Comparison of ENCODE assay signal across 16 cellular contexts in genomic region chr6:132357120-132357519, GRCh38. TPM values are rescaled to one million over a fixed set of nuclear protein-coding genes. Genes with fewer than 3 reads are reported as not detected.
A peak's percentile ranks its signal among the peaks of the same experiment; 100 is the strongest.
DNase-seq lines count a peak whose midpoint lies in the region; ATAC-seq and TF ChIP-seq lines count a peak whose summit lies in the region.
"Had no signal": no experiment of that assay in that cellular context is flagged by ENCODE, and none has a peak within 500 bp of the region (broad histone marks: within the 10 kb centered on the region; RNA-seq: fewer than 3 reads in every experiment).

No MANE protein-coding gene starts in this region.

- H3K4me3 Mint-ChIP-seq in activated naive CD8-positive, alpha-beta T cell treated with anti-CD3 and anti-CD28 coated beads, Interleukin-2, amount 50 U/mL, for 24 hours: no peak overlapping the region
- H3K4me3 Mint-ChIP-seq in activated naive CD8-positive, alpha-beta T cell treated with anti-CD3 and anti-CD28 coated beads for 36 hours: no peak overlapping the region
- H3K4me3 Mint-ChIP-seq in stimulated activated naive B cell treated with anti-CD40 and anti-IgM and Interleukin-4, amounts not matched to agents 10 μg/mL and 1 μg/mL and 100 μg/mL, for 72 hours: no peak overlapping the region
- H3K4me3 Mint-ChIP-seq in activated T-cell treated with anti-CD3 and anti-CD28 coated beads, Interleukin-2, amount 50 U/mL, for 4 hours: no peak overlapping the region

- H3K9me3 ChIP-seq in SK-N-MC (ENCODE audit: low read depth, low read length): no peaks in the 10 kb centered on the region
- H3K9me3 ChIP-seq: transverse colon had no signal

- H3K36me3 ChIP-seq in SK-N-MC (ENCODE audit: insufficient read depth, low read length): no peaks in the 10 kb centered on the region
- H3K36me3 ChIP-seq: transverse colon had no signal

- in situ Hi-C loops in GM13977 (cut with MboI; ENCODE audit: low pct_unique_long_range_greater_than_20kb, low sequenced_read_pairs, unreplicated experiment): no loop called here

- no peaks in the 10 kb centered on the region for H3K9me3 Mint-ChIP-seq in activated naive CD8-positive, alpha-beta T cell treated with anti-CD3 and anti-CD28 coated beads, Interleukin-2, amount 50 U/mL, for 24 hours
- peaks cover 5% of the 10 kb centered on the region for H3K9me3 Mint-ChIP-seq in activated naive CD8-positive, alpha-beta T cell treated with anti-CD3 and anti-CD28 coated beads for 36 hours
- H3K9me3 Mint-ChIP-seq in stimulated activated naive B cell treated with anti-CD40 and anti-IgM and Interleukin-4, amounts not matched to agents 10 μg/mL and 1 μg/mL and 100 μg/mL, for 72 hours: peaks cover 13 to 16% of the 10 kb centered on the region in 2 donors
- H3K9me3 Mint-ChIP-seq in activated T-cell treated with anti-CD3 and anti-CD28 coated beads, Interleukin-2, amount 50 U/mL, for 4 hours: no peaks in the 10 kb centered on the region

- H3K27ac Mint-ChIP-seq in activated naive CD8-positive, alpha-beta T cell treated with anti-CD3 and anti-CD28 coated beads, Interleukin-2, amount 50 U/mL, for 24 hours: peak overlapping the region; percentile 44
- no peak overlapping the region for H3K27ac Mint-ChIP-seq in activated naive CD8-positive, alpha-beta T cell treated with anti-CD3 and anti-CD28 coated beads for 36 hours
- peak overlapping the region; percentile 65 for H3K27ac Mint-ChIP-seq in stimulated activated naive B cell treated with anti-CD40 and anti-IgM and Interleukin-4, amounts not matched to agents 10 μg/mL and 1 μg/mL and 100 μg/mL, for 72 hours

- peaks cover 2% of the 10 kb centered on the region for H3K27me3 Mint-ChIP-seq in activated naive CD8-positive, alpha-beta T cell treated with anti-CD3 and anti-CD28 coated beads, Interleukin-2, amount 50 U/mL, for 24 hours
- H3K27me3 Mint-ChIP-seq in activated naive CD8-positive, alpha-beta T cell treated with anti-CD3 and anti-CD28 coated beads for 36 hours: peaks cover 15% of the 10 kb centered on the region
- H3K27me3 Mint-ChIP-seq in stimulated activated naive B cell treated with anti-CD40 and anti-IgM and Interleukin-4, amounts not matched to agents 10 μg/mL and 1 μg/mL and 100 μg/mL, for 72 hours: no peaks in the 10 kb centered on the region
- H3K27me3 Mint-ChIP-seq in activated T-cell treated with anti-CD3 and anti-CD28 coated beads, Interleukin-2, amount 50 U/mL, for 4 hours (ENCODE audit: low read depth): peaks cover 7% of the 10 kb centered on the region

- TF ChIP-seq CTCF in GM13977 (IDR thresholded peaks at IDR 0.05; ENCODE audit: extremely low read depth, insufficient read depth, missing control alignments): no peak

- H3K9ac ChIP-seq in SK-N-MC (ENCODE audit: insufficient read length): no peak overlapping the region
- H3K9ac ChIP-seq: KMS-11 had no signal

- DNase-seq in activated naive CD8-positive, alpha-beta T cell treated with anti-CD3 and anti-CD28 coated beads, Interleukin-2, amount 50 U/mL, for 24 hours: no peak
- no peak for DNase-seq in activated naive CD8-positive, alpha-beta T cell treated with anti-CD3 and anti-CD28 coated beads for 36 hours
- DNase-seq in SK-N-MC (ENCODE audit: low read depth, low spot score) (peak; percentile 26), fibroblast of peridontal ligament (ENCODE audit: extremely low read depth) (peak; percentile 53), KG1 (lab: John Stamatoyannopoulos, UW) (no peak), GM13977 (ENCODE audit: low spot score) (no peak)
- no peak for DNase-seq in stimulated activated naive B cell treated with anti-CD40 and anti-IgM and Interleukin-4, amounts not matched to agents 10 μg/mL and 1 μg/mL and 100 μg/mL, for 72 hours
- DNase-seq in activated T-cell treated with anti-CD3 and anti-CD28 coated beads, Interleukin-2, amount 50 U/mL, for 4 hours: no peak
- DNase-seq: anterior cingulate cortex; DMS79 treated with DMSO at 0.1 percent for 48 hours; effector CD4-positive, alpha-beta T cell; left ventricle myocardium superior; NCI-H2029; nucleus accumbens; transverse colon had no signal

- H3K4me3 ChIP-seq in SK-N-MC: no peak overlapping the region
- H3K4me3 ChIP-seq: transverse colon had no signal

- H3K36me3 Mint-ChIP-seq in activated naive CD8-positive, alpha-beta T cell treated with anti-CD3 and anti-CD28 coated beads, Interleukin-2, amount 50 U/mL, for 24 hours (ENCODE audit: low read depth): peaks cover 6% of the 10 kb centered on the region
- peaks cover 8% of the 10 kb centered on the region for H3K36me3 Mint-ChIP-seq in activated naive CD8-positive, alpha-beta T cell treated with anti-CD3 and anti-CD28 coated beads for 36 hours
- H3K36me3 Mint-ChIP-seq in stimulated activated naive B cell treated with anti-CD40 and anti-IgM and Interleukin-4, amounts not matched to agents 10 μg/mL and 1 μg/mL and 100 μg/mL, for 72 hours: peaks cover 26 to 31% of the 10 kb centered on the region in 2 donors
- H3K36me3 Mint-ChIP-seq in activated T-cell treated with anti-CD3 and anti-CD28 coated beads, Interleukin-2, amount 50 U/mL, for 4 hours (ENCODE audit: insufficient read depth): no peaks in the 10 kb centered on the region

- no peak for ATAC-seq in activated naive CD8-positive, alpha-beta T cell treated with anti-CD3 and anti-CD28 coated beads, Interleukin-2, amount 50 U/mL, for 24 hours
- ATAC-seq in stimulated activated naive B cell treated with anti-CD40 and anti-IgM and Interleukin-4, amounts not matched to agents 10 μg/mL and 1 μg/mL and 100 μg/mL, for 72 hours (replicated peaks): no peak
- ATAC-seq in activated T-cell treated with anti-CD3 and anti-CD28 coated beads, Interleukin-2, amount 50 U/mL, for 4 hours: no peak
- ATAC-seq: left ventricle myocardium superior had no signal

- no peak overlapping the region; the same call in 1 of the 2 replicates for H3K27ac ChIP-seq in SK-N-MC
- H3K27ac ChIP-seq: KMS-11, transverse colon had no signal

- peaks cover 56% of the 10 kb centered on the region for H3K4me1 Mint-ChIP-seq in activated naive CD8-positive, alpha-beta T cell treated with anti-CD3 and anti-CD28 coated beads, Interleukin-2, amount 50 U/mL, for 24 hours
- H3K4me1 Mint-ChIP-seq in activated naive CD8-positive, alpha-beta T cell treated with anti-CD3 and anti-CD28 coated beads for 36 hours: peaks cover 27% of the 10 kb centered on the region
- peaks cover 44 to 63% of the 10 kb centered on the region in 2 donors for H3K4me1 Mint-ChIP-seq in stimulated activated naive B cell treated with anti-CD40 and anti-IgM and Interleukin-4, amounts not matched to agents 10 μg/mL and 1 μg/mL and 100 μg/mL, for 72 hours
- peaks cover 24% of the 10 kb centered on the region for H3K4me1 Mint-ChIP-seq in activated T-cell treated with anti-CD3 and anti-CD28 coated beads, Interleukin-2, amount 50 U/mL, for 4 hours (ENCODE audit: low read depth)

RNA-seq across cellular contexts. Expression of gene MOXD1, which starts 44.2 kb away (rescaled TPM):
- not detected for total RNA-seq in activated naive CD8-positive, alpha-beta T cell treated with anti-CD3 and anti-CD28 coated beads for 36 hours
- not detected for total RNA-seq in activated T-cell treated with anti-CD3 and anti-CD28 coated beads, Interleukin-2, amount 50 U/mL, for 4 hours

Comparison
In these comparisons a context has a peak if more than half of its experiments do, and no peak if none do; other contexts are left out.
1. DNase-seq: peak in SK-N-MC (single experiment) and fibroblast of peridontal ligament (single experiment); none in activated naive CD8-positive, alpha-beta T cell treated with anti-CD3 and anti-CD28 coated beads, Interleukin-2, amount 50 U/mL, for 24 hours (single experiment), activated naive CD8-positive, alpha-beta T cell treated with anti-CD3 and anti-CD28 coated beads for 36 hours (single experiment), stimulated activated naive B cell treated with anti-CD40 and anti-IgM and Interleukin-4, amounts not matched to agents 10 μg/mL and 1 μg/mL and 100 μg/mL, for 72 hours (single experiment), KG1 (single experiment), GM13977 (single experiment) and activated T-cell treated with anti-CD3 and anti-CD28 coated beads, Interleukin-2, amount 50 U/mL, for 4 hours (single experiment).